In the genomic region with DNA sequence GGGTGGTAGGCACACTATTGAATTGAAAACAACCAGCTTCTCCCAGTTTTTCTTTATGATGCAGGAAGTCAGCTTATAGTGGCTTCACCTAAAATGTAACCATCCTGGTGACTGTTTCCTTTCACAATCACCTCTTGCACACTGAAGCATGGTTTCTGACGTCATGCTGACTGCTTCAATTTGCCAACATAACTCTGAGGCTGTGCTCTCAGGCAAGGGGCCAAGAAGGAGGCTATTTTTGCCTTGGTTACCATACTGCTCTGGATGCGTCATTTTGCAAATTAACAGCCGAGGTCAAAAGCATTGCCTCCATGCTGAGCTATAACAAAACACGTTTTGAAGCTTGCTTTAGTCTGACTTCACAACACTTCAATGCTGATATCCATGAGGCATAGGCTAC, we compare ENCODE assay signal across 11 cellular contexts.
DNase-seq lines count a peak whose midpoint lies in the region; TF ChIP-seq lines count a peak whose summit lies in the region.
"Had no signal": no experiment of that assay in that cellular context is flagged by ENCODE, and none has a peak within 500 bp of the region (broad histone marks: within the 10 kb centered on the region; RNA-seq: fewer than 3 reads in every experiment).

No MANE protein-coding gene starts in this region.

- no peaks in the 10 kb centered on the region for H4K20me1 ChIP-seq in hepatocyte (ENCODE audit: insufficient read depth, poor library complexity, severe bottlenecking)

- TF ChIP-seq POLR2A in transverse colon (IDR thresholded peaks at IDR 0.05): no peak

- H3K27ac ChIP-seq in brain microvascular endothelial cell (no peak overlapping the region), hepatocyte (peak overlapping the region; percentile 36), transverse colon (no peak overlapping the region)

- in situ Hi-C loops in brain microvascular endothelial cell (cut with HindIII; ENCODE audit: low pct_ligation_motif_present, low sequenced_read_pairs) (no loop called here), transverse colon (cut with MboI; ENCODE audit: low pct_ligation_motif_present in 1 of 4, low pct_unique_long_range_greater_than_20kb in 1 of 4, low sequenced_read_pairs in 3 of 4) (no loop called here)

- H3K36me3 ChIP-seq in MG63: no peaks in the 10 kb centered on the region
- H3K36me3 ChIP-seq in brain microvascular endothelial cell (replicated peaks): no peaks in the 10 kb centered on the region
- H3K36me3 ChIP-seq in hepatocyte (replicated peaks; ENCODE audit: insufficient read depth, low read depth): no peaks in the 10 kb centered on the region
- H3K36me3 ChIP-seq in transverse colon: no peaks in the 10 kb centered on the region

- no peaks in the 10 kb centered on the region for H3K4me1 Mint-ChIP-seq in activated T-helper 2 cell treated with anti-CD3 and anti-CD28 coated beads, Interferon-gamma antibody, Interleukin-2, Interleukin-4, amounts not matched to agents 10 μg/mL and 5 μg/mL and 100 μg/mL, durations not matched to agents 14 hours and 24 hours and 36 hours (ENCODE audit: low read depth)
- H3K4me1 Mint-ChIP-seq: activated B cell treated with CpG ODN at 0.5 μM for 24 hours; CD4-positive, CD25-positive, alpha-beta regulatory T cell had no signal

- H3K27me3 ChIP-seq in MG63: no peaks in the 10 kb centered on the region
- H3K27me3 ChIP-seq in brain microvascular endothelial cell (replicated peaks): no peaks in the 10 kb centered on the region
- no peaks in the 10 kb centered on the region for H3K27me3 ChIP-seq in hepatocyte
- H3K27me3 ChIP-seq in transverse colon: no peaks in the 10 kb centered on the region

- H3K36me3 Mint-ChIP-seq in activated T-helper 2 cell treated with anti-CD3 and anti-CD28 coated beads, Interferon-gamma antibody, Interleukin-2, Interleukin-4, amounts not matched to agents 10 μg/mL and 5 μg/mL and 100 μg/mL, durations not matched to agents 14 hours and 24 hours and 36 hours (ENCODE audit: low read depth): no peaks in the 10 kb centered on the region
- H3K36me3 Mint-ChIP-seq: CD4-positive, CD25-positive, alpha-beta regulatory T cell had no signal

- peaks cover 14% of the 10 kb centered on the region for H3K4me1 ChIP-seq in hepatocyte (ENCODE audit: insufficient read depth)
- no peaks in the 10 kb centered on the region for H3K4me1 ChIP-seq in transverse colon

- DNase-seq in AG10803 (ENCODE audit: low read depth): peak; percentile 67
- peak; percentile 31 for DNase-seq in MG63
- DNase-seq in brain microvascular endothelial cell: peak; percentile 95
- peak; percentile 46 for DNase-seq in hepatocyte (ENCODE audit: low spot score)
- no peak for DNase-seq in transverse colon
- no peak for DNase-seq in GM20000 (ENCODE audit: low spot score)
- no peak for DNase-seq in activated T-helper 2 cell treated with anti-CD3 and anti-CD28 coated beads, Interferon-gamma antibody, Interleukin-2, Interleukin-4, amounts not matched to agents 10 μg/mL and 5 μg/mL and 100 μg/mL, durations not matched to agents 14 hours and 24 hours and 36 hours (ENCODE audit: low spot score)
- DNase-seq in activated T-cell treated with anti-CD3 and anti-CD28 coated beads, Interleukin-2, amount 50 U/mL, for 1 hour: no peak
- DNase-seq: activated B cell treated with CpG ODN at 0.5 μM for 24 hours; CD4-positive, CD25-positive, alpha-beta regulatory T cell; MM.1S had no signal

- H3K9me3 ChIP-seq in MG63 (no peaks in the 10 kb centered on the region), hepatocyte (ENCODE audit: low read depth) (no peaks in the 10 kb centered on the region), transverse colon (no peaks in the 10 kb centered on the region)

- H3K27ac Mint-ChIP-seq in activated T-helper 2 cell treated with anti-CD3 and anti-CD28 coated beads, Interferon-gamma antibody, Interleukin-2, Interleukin-4, amounts not matched to agents 10 μg/mL and 5 μg/mL and 100 μg/mL, durations not matched to agents 14 hours and 24 hours and 36 hours: no peak overlapping the region
- H3K27ac Mint-ChIP-seq: activated B cell treated with CpG ODN at 0.5 μM for 24 hours; CD4-positive, CD25-positive, alpha-beta regulatory T cell had no signal

- no peak for TF ChIP-seq EP300 in transverse colon (IDR thresholded peaks at IDR 0.05; ENCODE audit: low read depth)

- no peaks in the 10 kb centered on the region for H3K9me2 ChIP-seq in hepatocyte (replicated peaks; ENCODE audit: insufficient read depth)

- H3K4me3 Mint-ChIP-seq in activated T-helper 2 cell treated with anti-CD3 and anti-CD28 coated beads, Interferon-gamma antibody, Interleukin-2, Interleukin-4, amounts not matched to agents 10 μg/mL and 5 μg/mL and 100 μg/mL, durations not matched to agents 14 hours and 24 hours and 36 hours (ENCODE audit: low read depth): no peak overlapping the region
- H3K4me3 Mint-ChIP-seq: activated B cell treated with CpG ODN at 0.5 μM for 24 hours; CD4-positive, CD25-positive, alpha-beta regulatory T cell had no signal

- intact Hi-C loops in transverse colon (cut with DNase I; ENCODE audit: low total_unique reads): loop anchor here (10.0 kb wide), 1 partner anchor 779 kb away; no protein-coding TSS in a partner anchor
- intact Hi-C loops in activated T-helper 2 cell treated with anti-CD3 and anti-CD28 coated beads, Interferon-gamma antibody, Interleukin-2, Interleukin-4, amounts not matched to agents 10 μg/mL and 5 μg/mL and 100 μg/mL, durations not matched to agents 14 hours and 24 hours and 36 hours (cut with micrococcal nuclease): no loop called here

- TF ChIP-seq CTCF in AG10803 (conservative IDR thresholded peaks at IDR 0.05; ENCODE audit: low read length) (no peak), brain microvascular endothelial cell (IDR thresholded peaks at IDR 0.05; ENCODE audit: low read depth, low read length, missing control alignments) (no peak), hepatocyte (IDR thresholded peaks at IDR 0.05; ENCODE audit: poor library complexity) (no peak), transverse colon (IDR thresholded peaks at IDR 0.05) (no peak), GM20000 (IDR thresholded peaks at IDR 0.05; ENCODE audit: extremely low read depth, missing control alignments) (no peak)

- no peak overlapping the region for H3K4me2 ChIP-seq in hepatocyte

- no peaks in the 10 kb centered on the region for H3K9me3 Mint-ChIP-seq in activated T-helper 2 cell treated with anti-CD3 and anti-CD28 coated beads, Interferon-gamma antibody, Interleukin-2, Interleukin-4, amounts not matched to agents 10 μg/mL and 5 μg/mL and 100 μg/mL, durations not matched to agents 14 hours and 24 hours and 36 hours
- H3K9me3 Mint-ChIP-seq: activated B cell treated with CpG ODN at 0.5 μM for 24 hours had no signal

- H2AFZ ChIP-seq in hepatocyte: no peak overlapping the region

- 67% methylated on average over 4 of the region's 4 CpGs for WGBS in hepatocyte (ENCODE audit: low lambda C conversion rate, missing lambda C conversion rate)
- WGBS in transverse colon (ENCODE audit: low coverage in 1 of 2), 2 donors: 37% methylated on average over 4 of the region's 4 CpGs; no CpG with 5 or more reads in 1 of the 2 donors

- H3K4me3 ChIP-seq in AG10803 (ENCODE audit: low read length) (no peak overlapping the region), MG63 (no peak overlapping the region), brain microvascular endothelial cell (ENCODE audit: low read depth, low read length) (no peak overlapping the region), hepatocyte (no peak overlapping the region), transverse colon (no peak overlapping the region)

- no peaks in the 10 kb centered on the region for H3K79me2 ChIP-seq in hepatocyte

- no peaks in the 10 kb centered on the region for H3K27me3 Mint-ChIP-seq in activated T-helper 2 cell treated with anti-CD3 and anti-CD28 coated beads, Interferon-gamma antibody, Interleukin-2, Interleukin-4, amounts not matched to agents 10 μg/mL and 5 μg/mL and 100 μg/mL, durations not matched to agents 14 hours and 24 hours and 36 hours (ENCODE audit: low read depth)
- H3K27me3 Mint-ChIP-seq: activated B cell treated with CpG ODN at 0.5 μM for 24 hours had no signal

Comparison
In these comparisons a context has a peak if more than half of its experiments do, and no peak if none do; other contexts are left out.
1. DNase-seq: peak in AG10803 (single experiment), MG63 (single experiment), brain microvascular endothelial cell (single experiment) and hepatocyte (single experiment); none in transverse colon (single experiment), GM20000 (single experiment), activated T-helper 2 cell treated with anti-CD3 and anti-CD28 coated beads, Interferon-gamma antibody, Interleukin-2, Interleukin-4, amounts not matched to agents 10 μg/mL and 5 μg/mL and 100 μg/mL, durations not matched to agents 14 hours and 24 hours and 36 hours (single experiment) and activated T-cell treated with anti-CD3 and anti-CD28 coated beads, Interleukin-2, amount 50 U/mL, for 1 hour (single experiment).